24 cellular contexts compared by ENCODE assay signal in genomic region chr4:150457802-150458201, GRCh38.
"Had no signal": no experiment of that assay in that cellular context is flagged by ENCODE, and none has a peak within 500 bp of the region (broad histone marks: within the 10 kb centered on the region; RNA-seq: fewer than 3 reads in every experiment).

No MANE protein-coding gene starts in this region.

- FAIRE-seq: islet of Langerhans, urothelium cell line had no signal

- H2AFZ ChIP-seq: neural progenitor cell had no signal

- H3K4me3 ChIP-seq: colonic mucosa, esophagus squamous epithelium, heart left ventricle, mucosa of descending colon, neural progenitor cell, ovary, right atrium auricular region, sigmoid colon, suprapubic skin, thyroid gland had no signal

- ATAC-seq: heart left ventricle; left lobe of liver; mucosa of descending colon; natural killer cell; stimulated activated effector memory CD8-positive, alpha-beta T cell treated with anti-CD3 and anti-CD28 coated beads, Interleukin-12 subunit alpha, Interleukin-12 subunit beta, amount 100 ng/mL, for 72 hours; stimulated activated naive CD8-positive, alpha-beta T cell treated with anti-CD3 and anti-CD28 coated beads, Interleukin-15, Interleukin-2, amounts not matched to agents 100 U/mL and 50 U/mL, for 24 hours had no signal

- H3K27ac Mint-ChIP-seq: natural killer cell; neural progenitor cell; stimulated activated effector memory CD8-positive, alpha-beta T cell treated with anti-CD3 and anti-CD28 coated beads, Interleukin-12 subunit alpha, Interleukin-12 subunit beta, amount 100 ng/mL, for 72 hours; type B pancreatic cell had no signal

- H3K27me3 Mint-ChIP-seq: type B pancreatic cell had no signal

- H3K27ac ChIP-seq: colonic mucosa, esophagus squamous epithelium, heart left ventricle, neural progenitor cell, ovary, right atrium auricular region, sigmoid colon, suprapubic skin, thyroid gland had no signal

- H3K4me1 ChIP-seq: colonic mucosa, esophagus squamous epithelium, heart left ventricle, neural progenitor cell, right atrium auricular region, suprapubic skin, thyroid gland had no signal

- H3K4me2 ChIP-seq: neural progenitor cell had no signal

- H3K9me3 ChIP-seq: colonic mucosa, esophagus squamous epithelium, ovary, right atrium auricular region, sigmoid colon, suprapubic skin, thyroid gland had no signal

- DNase-seq: colonic mucosa; dermis blood vessel endothelial cell; esophagus squamous epithelium; foreskin melanocyte; heart left ventricle; hippocampal formation; kidney glomerular epithelial cell; mucosa of descending colon; natural killer cell; nucleus accumbens; ovary; sigmoid colon; small intestine; stimulated activated CD4-positive, alpha-beta T cell treated with anti-CD3 and anti-CD28 coated beads, Interleukin-2, amount 100 ng/mL, for 48 hours; stimulated activated naive CD8-positive, alpha-beta T cell treated with anti-CD3 and anti-CD28 coated beads, Interleukin-15, Interleukin-2, amounts not matched to agents 100 U/mL and 50 U/mL, for 24 hours; thyroid gland had no signal

- H3K27me3 ChIP-seq: colonic mucosa, esophagus squamous epithelium, heart left ventricle, neural progenitor cell, ovary, right atrium auricular region, sigmoid colon, suprapubic skin, thyroid gland had no signal

- H3K4me1 Mint-ChIP-seq: neural progenitor cell; stimulated activated effector memory CD8-positive, alpha-beta T cell treated with anti-CD3 and anti-CD28 coated beads, Interleukin-12 subunit alpha, Interleukin-12 subunit beta, amount 100 ng/mL, for 72 hours had no signal

- H3K4me3 Mint-ChIP-seq: natural killer cell; neural progenitor cell; stimulated activated effector memory CD8-positive, alpha-beta T cell treated with anti-CD3 and anti-CD28 coated beads, Interleukin-12 subunit alpha, Interleukin-12 subunit beta, amount 100 ng/mL, for 72 hours; type B pancreatic cell had no signal

- H3K9ac ChIP-seq: neural progenitor cell had no signal

- H3K36me3 ChIP-seq: colonic mucosa, heart left ventricle, neural progenitor cell, ovary, right atrium auricular region, suprapubic skin, thyroid gland had no signal
